Comparison of ENCODE assay signal across 9 cellular contexts in genomic region chr2:97646977-97647376, GRCh38. TPM values are rescaled to one million over a fixed set of nuclear protein-coding genes. Genes with fewer than 3 reads are reported as not detected.
DNase-seq lines count a peak whose midpoint lies in the region; ATAC-seq, FAIRE-seq and TF ChIP-seq lines count a peak whose summit lies in the region.
"Had no signal": no experiment of that assay in that cellular context is flagged by ENCODE, and none has a peak within 500 bp of the region (broad histone marks: within the 10 kb centered on the region; RNA-seq: fewer than 3 reads in every experiment).

No MANE protein-coding gene starts in this region.

- peak overlapping the region; percentile 68 for H3K4me3 ChIP-seq in A549
- peak overlapping the region; percentile 89 for H3K4me3 ChIP-seq in HL-60 (replicated peaks; ENCODE audit: insufficient read depth, low read length)
- H3K4me3 ChIP-seq in mammary epithelial cell (replicated peaks in 1 of 3; ENCODE audit: insufficient read depth in 1 of 3, low read depth in 2 of 3, low read length in 3 of 3) = peak overlapping the region; percentile 93 to 96 (median 95)
- peak overlapping the region; percentile 91 to 100 for H3K4me3 ChIP-seq in muscle layer of colon (ENCODE audit: low read depth in 1 of 2, low read length in 2 of 2)

- no peak for TF ChIP-seq RAD21 in A549 (conservative IDR thresholded peaks at IDR 0.05 in 1 of 2, IDR thresholded peaks at IDR 0.05 in 1 of 2)

- in situ Hi-C loops in mammary epithelial cell (cut with MboI; ENCODE audit: low sequenced_read_pairs in 2 of 2) (no loop called here), ACHN (cut with HindIII; ENCODE audit: low pct_ligation_motif_present, low pct_unique_long_range_greater_than_20kb, low sequenced_read_pairs) (no loop called here)

- H3K4me2 ChIP-seq in A549 (peak overlapping the region; percentile 95), mammary epithelial cell (ENCODE audit: insufficient read depth, low read depth, low read length) (peak overlapping the region; percentile 83)

- H3K9me3 ChIP-seq in A549 (no peaks in the 10 kb centered on the region), mammary epithelial cell (replicated peaks; ENCODE audit: insufficient read depth, low read length) (no peaks in the 10 kb centered on the region), muscle layer of colon (ENCODE audit: low read length) (no peaks in the 10 kb centered on the region)

- no peaks in the 10 kb centered on the region for H4K20me1 ChIP-seq in mammary epithelial cell (ENCODE audit: insufficient read depth, low read length)

- ATAC-seq in A549 (no peak), HG03439 (IDR thresholded peaks at IDR 0.05; ENCODE audit: unreplicated experiment) (no peak)

- DNase-seq in A549 (ENCODE audit: low read depth in 1 of 2, low spot score in 1 of 2) (no peak), HL-60 (ENCODE audit: low read depth in 1 of 2, low spot score in 1 of 2) (no peak), mammary epithelial cell (no peak), ACHN (no peak), activated gamma-delta T cell treated with Interleukin-2 at 50 U/mL for 16 hours (no peak)
- no peak for DNase-seq in activated effector memory CD4-positive, alpha-beta T cell treated with anti-CD3 and anti-CD28 coated beads, Interleukin-2, amount 50 U/mL, for 16 hours

- POLR2A ChIA-PET in A549 (lab: Yijun Ruan, JAX) = interaction anchor here (1.5 to 2.5 kb wide), 2 partner anchors 17 to 1584 kb away, joined by 5 to 76 read pairs; partner anchors contain the start of gene ACTR1B

- H3K27me3 ChIP-seq in HL-60 (ENCODE audit: insufficient read depth, poor library complexity, severe bottlenecking) (no peaks in the 10 kb centered on the region), mammary epithelial cell (ENCODE audit: insufficient read depth, low read length) (no peaks in the 10 kb centered on the region), muscle layer of colon (ENCODE audit: control insufficient read depth in 1 of 2, insufficient read depth in 2 of 2, low read length in 2 of 2) (no peaks in the 10 kb centered on the region)

- no TSS peak for BruUV-seq in mammary epithelial cell (replicated peaks; lab: Mats Ljungman, UMichigan)

- no peak for TF ChIP-seq POLR2A in A549 (IDR thresholded peaks at IDR 0.05; ENCODE audit: low read length)

- WGBS in A549 (ENCODE audit: missing lambda C conversion rate) = 83% methylated on average over 4 of the region's 4 CpGs
- WGBS in mammary epithelial cell (ENCODE audit: low coverage, missing lambda C conversion rate) = 95% methylated on average over 4 of the region's 4 CpGs

- peaks cover 20% of the 10 kb centered on the region for H3K79me2 ChIP-seq in mammary epithelial cell (ENCODE audit: insufficient read depth, low read length)

- no peak for FAIRE-seq in A549 (lab: Jason Lieb, UNC)
- FAIRE-seq: HTR-8/SVneo had no signal

- intact Hi-C loops in mammary epithelial cell (cut with micrococcal nuclease) = loop anchor here (10.0 kb wide), 1 partner anchor 48 kb away; no protein-coding TSS in a partner anchor

- CTCF ChIA-PET in A549 (lab: Yijun Ruan, JAX) (interaction anchor here (1.0 to 3.4 kb wide), 4 partner anchors 15 to 56 kb away, joined by 3 to 14 read pairs (median 8); partner anchors contain the start of gene ACTR1B), mammary epithelial cell (lab: Charles Lee; ENCODE audit: low non-redundant PET) (no interaction called here)

- peak overlapping the region in 1 of 2 experiments; percentile 98; a peak in 4 of 6 replicates for H3K27ac ChIP-seq in A549
- H3K27ac ChIP-seq in HL-60 (replicated peaks) = peak overlapping the region; percentile 93
- H3K27ac ChIP-seq in mammary epithelial cell (ENCODE audit: insufficient read depth, low read depth, low read length) = no peak overlapping the region
- peak overlapping the region; percentile 2 for H3K27ac ChIP-seq in muscle layer of colon (ENCODE audit: low read depth, low read length)

- no peak for TF ChIP-seq EP300 in A549 (IDR thresholded peaks at IDR 0.05)

- TF ChIP-seq CTCF in A549 (IDR thresholded peaks at IDR 0.05) (no peak), HL-60 (IDR thresholded peaks at IDR 0.05; ENCODE audit: insufficient read depth, low read length) (no peak), mammary epithelial cell (conservative IDR thresholded peaks at IDR 0.05 in 1 of 2, IDR thresholded peaks at IDR 0.05 in 1 of 2; ENCODE audit: extremely low read depth in 1 of 2, insufficient read depth in 1 of 2, low read depth in 1 of 2, low read length in 2 of 2) (no peak)

- H3K36me3 ChIP-seq in mammary epithelial cell (ENCODE audit: insufficient read depth, low read length) (peaks cover 25% of the 10 kb centered on the region), muscle layer of colon (ENCODE audit: insufficient read depth, low read length) (peaks cover 37% of the 10 kb centered on the region)

- H3K4me1 ChIP-seq in A549 (peaks cover 10% of the 10 kb centered on the region; the same call in 2 of the 3 replicates), mammary epithelial cell (ENCODE audit: insufficient read depth, low read length) (peaks cover 7% of the 10 kb centered on the region), muscle layer of colon (ENCODE audit: insufficient read depth, low read length) (peaks cover 9% of the 10 kb centered on the region)

- dilution Hi-C loops in mammary epithelial cell (cut with HindIII; ENCODE audit: low sequenced_read_pairs) = no loop called here

- no peak overlapping the region for H2AFZ ChIP-seq in mammary epithelial cell (ENCODE audit: low read depth, low read length)

- no peak overlapping the region for H3K9ac ChIP-seq in mammary epithelial cell (ENCODE audit: insufficient read depth, low read length)
- peak overlapping the region; percentile 92 for H3K9ac ChIP-seq in muscle layer of colon (ENCODE audit: low read length)

TF ChIP-seq in A549, 52 proteins besides CTCF, POLR2A, EP300 and RAD21:
- TF ChIP-seq HDAC2 (IDR thresholded peaks at IDR 0.05) (no peak), ZSCAN20 (CRISPR knock-in tag; IDR thresholded peaks at IDR 0.05) (no peak)
- TF ChIP-seq, protein P1, sequence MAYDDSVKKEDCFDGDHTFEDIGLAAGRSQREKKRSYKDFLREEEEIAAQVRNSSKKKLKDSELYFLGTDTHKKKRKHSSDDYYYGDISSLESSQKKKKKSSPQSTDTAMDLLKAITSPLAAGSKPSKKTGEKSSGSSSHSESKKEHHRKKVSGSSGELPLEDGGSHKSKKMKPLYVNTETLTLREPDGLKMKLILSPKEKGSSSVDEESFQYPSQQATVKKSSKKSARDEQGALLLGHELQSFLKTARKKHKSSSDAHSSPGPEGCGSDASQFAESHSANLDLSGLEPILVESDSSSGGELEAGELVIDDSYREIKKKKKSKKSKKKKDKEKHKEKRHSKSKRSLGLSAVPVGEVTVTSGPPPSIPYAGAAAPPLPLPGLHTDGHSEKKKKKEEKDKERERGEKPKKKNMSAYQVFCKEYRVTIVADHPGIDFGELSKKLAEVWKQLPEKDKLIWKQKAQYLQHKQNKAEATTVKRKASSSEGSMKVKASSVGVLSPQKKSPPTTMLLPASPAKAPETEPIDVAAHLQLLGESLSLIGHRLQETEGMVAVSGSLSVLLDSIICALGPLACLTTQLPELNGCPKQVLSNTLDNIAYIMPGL (CRISPR knock-in tag; IDR thresholded peaks at IDR 0.05; ENCODE audit: borderline replicate concordance) = no peak

RNA-seq across cellular contexts. Expression of gene COX5B, which starts 1.1 kb away (rescaled TPM):
- polyA plus RNA-seq in A549 (2011; rRNA removed) = 332 and 343 TPM in 2 replicates
- 543 and 608 TPM in 2 replicates for polyA plus RNA-seq in A549 (2012; cell fraction: cytosol; rRNA removed)
- 269 and 330 TPM in 2 replicates for polyA plus RNA-seq in A549 (2012; cell fraction: nucleus; rRNA removed)
- polyA plus RNA-seq in A549 (2017; fragmentation: RNase III; extraction: RNeasy Plus Mini Kit Qiagen cat#74134 plus additional on column Dnase treatment) = 341 to 372 TPM (median 353 TPM) in 3 replicates
- 32.8 and 39.3 TPM in 2 replicates for polyA minus RNA-seq in A549 (2011; rRNA and poly(A)+ RNA removed)
- total RNA-seq in mammary epithelial cell = 100 to 1,000 TPM; 120 to 181 TPM
- 319 TPM for polyA plus RNA-seq in mammary epithelial cell
- polyA minus RNA-seq in mammary epithelial cell = 13.2 TPM

RNA-seq across cellular contexts. Expression of gene ACTR1B, which starts 16.9 kb away (rescaled TPM):
- polyA plus RNA-seq in A549 (2011; rRNA removed) (24.7 and 30.0 TPM in 2 replicates), A549 (2017; fragmentation: RNase III; extraction: RNeasy Plus Mini Kit Qiagen cat#74134 plus additional on column Dnase treatment) (33.5 to 42.0 TPM (median 37.6 TPM) in 3 replicates), mammary epithelial cell (48.5 TPM)
- 43.3 and 54.6 TPM in 2 replicates for polyA plus RNA-seq in A549 (2012; cell fraction: cytosol; rRNA removed)
- polyA plus RNA-seq in A549 (2012; cell fraction: nucleus; rRNA removed) = 96.2 and 106 TPM in 2 replicates
- polyA minus RNA-seq in A549 (2011; rRNA and poly(A)+ RNA removed) = 42.7 and 43.5 TPM in 2 replicates
- total RNA-seq in mammary epithelial cell = 10 to 100 TPM; 51.8 to 56.4 TPM
- 35.4 TPM for polyA minus RNA-seq in mammary epithelial cell

RNA-seq across cellular contexts. Expression of gene C2orf92, which starts 22.5 kb away (rescaled TPM):
- 2.3 and 2.7 TPM in 2 replicates for polyA plus RNA-seq in A549 (2011; rRNA removed)
- polyA plus RNA-seq in A549 (2012; cell fraction: cytosol; rRNA removed) = 0.52 and 0.53 TPM in 2 replicates
- 3.0 and 4.8 TPM in 2 replicates for polyA plus RNA-seq in A549 (2012; cell fraction: nucleus; rRNA removed)
- 1.1 to 1.9 TPM (median 1.8 TPM) in 3 replicates for polyA plus RNA-seq in A549 (2017; fragmentation: RNase III; extraction: RNeasy Plus Mini Kit Qiagen cat#74134 plus additional on column Dnase treatment)
- 2.1 and 3.3 TPM in 2 replicates for polyA minus RNA-seq in A549 (2011; rRNA and poly(A)+ RNA removed)
- total RNA-seq in mammary epithelial cell = 1 to 10 TPM; 1.5 to 2.8 TPM
- 0.84 TPM for polyA plus RNA-seq in mammary epithelial cell
- not detected for polyA minus RNA-seq in mammary epithelial cell

RNA-seq across cellular contexts. Expression of gene ANKRD36B, which starts 57.3 kb away (rescaled TPM):
- 10.8 and 13.9 TPM in 2 replicates for polyA plus RNA-seq in A549 (2011; rRNA removed)
- 1.5 TPM in 2 replicates for polyA plus RNA-seq in A549 (2012; cell fraction: cytosol; rRNA removed)
- polyA plus RNA-seq in A549 (2012; cell fraction: nucleus; rRNA removed) = 5.2 and 8.1 TPM in 2 replicates
- 3.0 to 3.9 TPM (median 3.5 TPM) in 3 replicates for polyA plus RNA-seq in A549 (2017; fragmentation: RNase III; extraction: RNeasy Plus Mini Kit Qiagen cat#74134 plus additional on column Dnase treatment)
- polyA minus RNA-seq in A549 (2011; rRNA and poly(A)+ RNA removed) = 28.5 and 41.5 TPM in 2 replicates
- 10 to 100 TPM; 22.5 to 45.0 TPM for total RNA-seq in mammary epithelial cell
- polyA plus RNA-seq in mammary epithelial cell = 3.3 TPM
- 22.4 TPM for polyA minus RNA-seq in mammary epithelial cell
